17 cellular contexts compared by ENCODE assay signal in genomic region chrX:38081926-38082708, GRCh38.
"Had no signal": no experiment of that assay in that cellular context is flagged by ENCODE, and none has a peak within 500 bp of the region (broad histone marks: within the 10 kb centered on the region; RNA-seq: fewer than 3 reads in every experiment).

No MANE protein-coding gene starts in this region.

- H3K4me3 Mint-ChIP-seq: natural killer cell treated with Interleukin-12 subunit alpha and Interleukin-12 subunit beta and Interleukin-15 and Interleukin-18, amount 100 ng/mL, for 72 hours; neural progenitor cell had no signal

- H3K36me3 ChIP-seq: neural progenitor cell, ovary, upper lobe of right lung, vagina had no signal

- H3K27me3 ChIP-seq: foreskin keratinocyte, neural progenitor cell, ovary, upper lobe of right lung, vagina had no signal

- H3K9me3 Mint-ChIP-seq: natural killer cell treated with Interleukin-12 subunit alpha and Interleukin-12 subunit beta and Interleukin-15 and Interleukin-18, amount 100 ng/mL, for 72 hours; neural progenitor cell had no signal

- H3K9me3 ChIP-seq: ovary, upper lobe of right lung, vagina had no signal

- DNase-seq: effector memory CD4-positive, alpha-beta T cell; erythroblast; foreskin keratinocyte; head of caudate nucleus; hippocampal formation; mammary epithelial cell; nucleus accumbens; ovary; right cardiac atrium; stimulated activated CD4-positive, alpha-beta T cell treated with anti-CD3 and anti-CD28 coated beads, Interleukin-2, amount 100 ng/mL, for 48 hours; stimulated activated naive CD4-positive, alpha-beta T cell treated with Interleukin-2 at 50 U/mL for 16 hours; upper lobe of right lung had no signal

- H3K27ac ChIP-seq: foreskin keratinocyte, neural progenitor cell, ovary, upper lobe of right lung, vagina had no signal

- H3K36me3 Mint-ChIP-seq: natural killer cell treated with Interleukin-12 subunit alpha and Interleukin-12 subunit beta and Interleukin-15 and Interleukin-18, amount 100 ng/mL, for 72 hours; neural progenitor cell had no signal

- ATAC-seq: foreskin keratinocyte; natural killer cell treated with Interleukin-12 subunit alpha and Interleukin-12 subunit beta and Interleukin-15 and Interleukin-18, amount 100 ng/mL, for 72 hours; right cardiac atrium; upper lobe of right lung had no signal

- H3K27ac Mint-ChIP-seq: natural killer cell treated with Interleukin-12 subunit alpha and Interleukin-12 subunit beta and Interleukin-15 and Interleukin-18, amount 100 ng/mL, for 72 hours; neural progenitor cell; progenitor cell of endocrine pancreas had no signal

- H3K4me3 ChIP-seq: neural progenitor cell, ovary, smooth muscle cell, upper lobe of right lung, vagina had no signal

- H3K4me1 ChIP-seq: upper lobe of right lung, vagina had no signal

- H3K9ac ChIP-seq: neural progenitor cell had no signal

- H3K27me3 Mint-ChIP-seq: progenitor cell of endocrine pancreas had no signal
